ENCODE assay signal across 8 cellular contexts in the genomic region with DNA sequence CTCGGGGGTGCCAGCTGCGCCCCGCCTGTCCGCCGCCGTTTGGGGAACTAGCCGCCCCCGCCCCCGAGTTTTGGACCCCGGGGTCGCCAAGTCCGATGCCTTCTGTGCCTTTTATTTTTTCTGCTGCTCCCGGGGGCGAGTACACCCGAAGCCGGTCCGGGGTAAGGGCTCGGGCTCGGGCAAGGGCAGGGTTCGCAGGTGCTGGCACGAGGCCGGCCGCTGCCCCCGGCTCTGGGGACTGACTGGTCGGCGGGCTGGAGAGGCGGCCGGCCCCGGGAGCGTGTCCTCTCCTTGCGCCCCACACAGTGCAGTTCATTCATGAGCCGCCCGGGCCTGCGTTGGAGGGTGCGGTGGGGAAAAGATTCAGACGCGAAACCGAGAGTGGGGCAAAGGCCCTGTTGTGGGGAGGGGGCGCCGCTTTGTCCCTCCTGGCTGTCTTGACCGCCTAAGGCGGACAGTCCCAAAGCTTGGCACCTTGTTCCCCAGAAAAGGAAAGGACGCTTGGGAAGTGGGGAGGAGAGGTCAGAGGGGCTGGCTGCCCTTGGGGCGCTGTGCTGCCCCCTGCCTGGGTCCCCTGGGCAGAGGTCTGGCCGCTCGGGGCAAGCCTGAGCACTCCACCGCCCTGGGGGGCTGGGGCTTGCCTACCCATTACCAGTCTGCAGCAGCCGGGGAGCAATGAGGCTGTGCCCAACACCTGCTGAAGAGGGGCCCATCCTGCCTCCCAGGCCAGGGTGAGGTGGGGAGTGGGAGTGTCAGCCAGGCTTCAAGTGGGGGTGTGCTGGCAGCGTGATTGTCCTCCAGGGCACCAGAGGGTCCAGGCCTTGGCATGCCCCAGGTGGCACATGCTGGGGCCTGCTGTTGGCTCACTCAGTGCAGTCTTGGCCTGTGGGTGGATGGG. TPM values are rescaled to one million over a fixed set of nuclear protein-coding genes. Genes with fewer than 3 reads are reported as not detected.
DNase-seq lines count a peak whose midpoint lies in the region; ATAC-seq and TF ChIP-seq lines count a peak whose summit lies in the region.

No MANE protein-coding gene starts in this region.

- H4K20me1 ChIP-seq in smooth muscle cell (ENCODE audit: low read depth), result peaks cover 54% of the 10 kb centered on the region

- peak overlapping the region; percentile 84 for H2AFZ ChIP-seq in smooth muscle cell (ENCODE audit: low read depth)

- peak; percentile 23 for ATAC-seq in GM18498 (IDR thresholded peaks at IDR 0.05; ENCODE audit: unreplicated experiment)

- H3K9me3 Mint-ChIP-seq in immature natural killer cell, result no peaks in the 10 kb centered on the region

- H3K4me3 ChIP-seq in smooth muscle cell, result peak overlapping the region; percentile 97

- TF ChIP-seq CTCF in smooth muscle cell (IDR thresholded peaks at IDR 0.05; ENCODE audit: borderline replicate concordance, insufficient read depth, poor library complexity, severe bottlenecking), result no peak

- peaks cover 40% of the 10 kb centered on the region for H3K4me1 ChIP-seq in smooth muscle cell (ENCODE audit: low read depth)

- H3K4me1 Mint-ChIP-seq in immature natural killer cell, result peaks cover 42 to 43% of the 10 kb centered on the region in 2 donors

- no peaks in the 10 kb centered on the region for H3K36me3 ChIP-seq in smooth muscle cell (ENCODE audit: low read depth)

- no peaks in the 10 kb centered on the region for H3F3A ChIP-seq in smooth muscle cell (ENCODE audit: low read depth)

- no peaks in the 10 kb centered on the region for H3K27me3 ChIP-seq in smooth muscle cell (ENCODE audit: low read depth)

- H3K4me3 Mint-ChIP-seq in immature natural killer cell, result peak overlapping the region; percentile 68 to 96 (median 80)

- no peak overlapping the region for H3K27ac ChIP-seq in smooth muscle cell (ENCODE audit: low read depth)

- H3K36me3 Mint-ChIP-seq in immature natural killer cell, result no peaks in the 10 kb centered on the region

- H3K27ac Mint-ChIP-seq in immature natural killer cell, result peak overlapping the region in 4 of 6 donors; percentile 12 to 65 (median 46)

- peaks cover 6 to 11% (median 7%) of the 10 kb centered on the region in 3 donors for H3K27me3 Mint-ChIP-seq in immature natural killer cell (ENCODE audit: low read depth in 3 of 3)

- peaks cover 70% of the 10 kb centered on the region for H3K79me2 ChIP-seq in smooth muscle cell (ENCODE audit: low read depth)

- peak overlapping the region; percentile 89 for H3K4me2 ChIP-seq in smooth muscle cell

- no peaks in the 10 kb centered on the region for H3K9me3 ChIP-seq in smooth muscle cell (replicated peaks; ENCODE audit: low read depth)

- 7% methylated on average over 47 of the region's 49 CpGs for WGBS in smooth muscle cell (ENCODE audit: low lambda C conversion rate)

- DNase-seq in AG20443 (ENCODE audit: low spot score), result peak; percentile 71
- peak; percentile 71 for DNase-seq in OCI-M1 (lab: John Stamatoyannopoulos, UW)
- peak; percentile 40 to 64 for DNase-seq in T47D (ENCODE audit: low read depth in 1 of 2, low spot score in 1 of 2)
- peak in 2 of 3 donors; percentile 11 for DNase-seq in immature natural killer cell
- DNase-seq in smooth muscle cell (lab: John Stamatoyannopoulos, UW; ENCODE audit: unreplicated experiment), result no peak
- no peak for DNase-seq in HPDE6-E6E7 (ENCODE audit: extremely low spot score)
- DNase-seq in DMS79 (lab: John Stamatoyannopoulos, UW), result no peak

- peak overlapping the region; percentile 82 for H3K9ac ChIP-seq in smooth muscle cell (ENCODE audit: low read depth)

- in situ Hi-C loops in T47D (cut with HindIII; ENCODE audit: low pct_unique_long_range_greater_than_20kb, low sequenced_read_pairs), result no loop called here

RNA-seq across cellular contexts. Expression of a gene that starts 0.9 kb away (rescaled TPM):
- polyA plus RNA-seq in immature natural killer cell, result 1 to 10 TPM in 2 of 3 donors, under 1 TPM in 1; 0.25 to 1.7 (median 1.5) TPM
- total RNA-seq in smooth muscle cell, result 16.0 and 21.2 TPM in 2 replicates
- 10.8 and 15.8 TPM in 2 replicates for polyA plus RNA-seq in smooth muscle cell

RNA-seq across cellular contexts. Expression of a gene that starts 1.0 kb away (rescaled TPM):
- polyA plus RNA-seq in immature natural killer cell (100 to 1,000 TPM; 107 to 178 (median 120) TPM), smooth muscle cell (97.9 and 99.5 TPM in 2 replicates)
- 29.2 and 53.4 TPM in 2 replicates for total RNA-seq in smooth muscle cell

RNA-seq across cellular contexts. Expression of a gene that starts 30.4 kb away (rescaled TPM):
- polyA plus RNA-seq in immature natural killer cell (under 1 TPM in 1 of 3 donors, not detected in 2; 0.29 TPM), smooth muscle cell (0.31 TPM in 1 of 2 replicates, not detected in the other)
- total RNA-seq in smooth muscle cell, result not detected in 2 replicates

Comparison
In these comparisons a context has a peak if more than half of its experiments do, and no peak if none do; other contexts are left out.
1. DNase-seq: peak in AG20443 (single experiment), OCI-M1 (single experiment), T47D (2 of 2) and immature natural killer cell (2 of 3); none in smooth muscle cell (single experiment), HPDE6-E6E7 (single experiment) and DMS79 (single experiment).